ENCODE assay signal across 16 cellular contexts in genomic region chr7:40047661-40048060, GRCh38.
DNase-seq lines count a peak whose midpoint lies in the region; ATAC-seq and TF ChIP-seq lines count a peak whose summit lies in the region.
"Had no signal": no experiment of that assay in that cellular context is flagged by ENCODE, and none has a peak within 500 bp of the region (broad histone marks: within the 10 kb centered on the region; RNA-seq: fewer than 3 reads in every experiment).

No MANE protein-coding gene starts in this region.

- H3K27me3 ChIP-seq in uterus, result no peaks in the 10 kb centered on the region

- H3K36me3 Mint-ChIP-seq in neural crest cell (ENCODE audit: low read depth), result peaks cover 3% of the 10 kb centered on the region

- H3K9me3 Mint-ChIP-seq in neural crest cell, result no peaks in the 10 kb centered on the region
- H3K9me3 Mint-ChIP-seq: activated CD4-positive, alpha-beta memory T cell treated with anti-CD3 and anti-CD28 coated beads for 36 hours had no signal

- no peak overlapping the region for H3K4me3 Mint-ChIP-seq in neural crest cell
- H3K4me3 Mint-ChIP-seq: activated CD4-positive, alpha-beta memory T cell treated with anti-CD3 and anti-CD28 coated beads for 36 hours had no signal

- H3K36me3 ChIP-seq in uterus, result no peaks in the 10 kb centered on the region

- no peaks in the 10 kb centered on the region for H3K27me3 Mint-ChIP-seq in neural crest cell (ENCODE audit: low read depth)
- H3K27me3 Mint-ChIP-seq: activated CD4-positive, alpha-beta memory T cell treated with anti-CD3 and anti-CD28 coated beads for 36 hours had no signal

- H3K27ac Mint-ChIP-seq in neural crest cell (ENCODE audit: unreplicated experiment), result no peak overlapping the region
- H3K27ac Mint-ChIP-seq: activated CD4-positive, alpha-beta memory T cell treated with anti-CD3 and anti-CD28 coated beads for 36 hours had no signal

- TF ChIP-seq CTCF in cardiac fibroblast (IDR thresholded peaks at IDR 0.05; ENCODE audit: low read depth, low read length), result peak; percentile 23
- TF ChIP-seq CTCF in neural crest cell (conservative IDR thresholded peaks at IDR 0.05), result peak; percentile 37
- TF ChIP-seq CTCF in uterus (IDR thresholded peaks at IDR 0.05), result no peak

- no peaks in the 10 kb centered on the region for H3K4me1 Mint-ChIP-seq in neural crest cell

- intact Hi-C loops in uterus (cut with DNase I; ENCODE audit: low total_unique reads), result no loop called here

- no peak for ATAC-seq in GM18498 (IDR thresholded peaks at IDR 0.05; ENCODE audit: unreplicated experiment)

- H3K4me3 ChIP-seq in cardiac fibroblast (replicated peaks in 1 of 2; ENCODE audit: low read depth in 2 of 2, low read length in 2 of 2) (no peak overlapping the region), uterus (no peak overlapping the region)

- H3K9me3 ChIP-seq in uterus, result no peaks in the 10 kb centered on the region

- no peak for TF ChIP-seq POLR2A in uterus (IDR thresholded peaks at IDR 0.05)

- H3K4me1 ChIP-seq in uterus, result no peaks in the 10 kb centered on the region

- H3K27ac ChIP-seq in uterus, result no peak overlapping the region
- H3K27ac ChIP-seq: epithelial cell of prostate had no signal

- DNase-seq in DMS53 (lab: John Stamatoyannopoulos, UW) (peak; percentile 17), DMS53 treated with DMSO at 0.1 percent for 48 hours (lab: John Stamatoyannopoulos, UW; ENCODE audit: unreplicated experiment) (no peak), LHCN-M2 (ENCODE audit: low read depth) (peak; percentile 10), cardiac fibroblast (ENCODE audit: low read depth in 2 of 2) (no peak), neural crest cell (ENCODE audit: low read depth, low spot score) (no peak), NCI-H526 treated with DMSO at 0.1 percent for 48 hours (lab: John Stamatoyannopoulos, UW) (no peak), uterus (no peak)
- DNase-seq: activated CD4-positive, alpha-beta memory T cell treated with anti-CD3 and anti-CD28 coated beads for 36 hours; activated effector memory CD4-positive, alpha-beta T cell treated with Interleukin-2 at 50 U/mL for 16 hours; DMS79; KG1; nucleus accumbens; stimulated activated CD4-positive, alpha-beta T cell treated with anti-CD3 and anti-CD28 coated beads, Interleukin-12 subunit alpha, Interleukin-12 subunit beta, amount 100 ng/mL, for 4 hours; T-helper 9 cell had no signal

Comparison
In these comparisons a context has a peak if more than half of its experiments do, and no peak if none do; other contexts are left out.
1. DNase-seq: peak in DMS53 (single experiment) and LHCN-M2 (single experiment); none in DMS53 treated with DMSO at 0.1 percent for 48 hours (single experiment), cardiac fibroblast (0 of 2), neural crest cell (single experiment), NCI-H526 treated with DMSO at 0.1 percent for 48 hours (single experiment) and uterus (0 of 2).
2. CTCF ChIP-seq: peak in cardiac fibroblast (single experiment) and neural crest cell (single experiment); none in uterus (0 of 4).